ENCODE assay signal across 10 cellular contexts in the genomic region with DNA sequence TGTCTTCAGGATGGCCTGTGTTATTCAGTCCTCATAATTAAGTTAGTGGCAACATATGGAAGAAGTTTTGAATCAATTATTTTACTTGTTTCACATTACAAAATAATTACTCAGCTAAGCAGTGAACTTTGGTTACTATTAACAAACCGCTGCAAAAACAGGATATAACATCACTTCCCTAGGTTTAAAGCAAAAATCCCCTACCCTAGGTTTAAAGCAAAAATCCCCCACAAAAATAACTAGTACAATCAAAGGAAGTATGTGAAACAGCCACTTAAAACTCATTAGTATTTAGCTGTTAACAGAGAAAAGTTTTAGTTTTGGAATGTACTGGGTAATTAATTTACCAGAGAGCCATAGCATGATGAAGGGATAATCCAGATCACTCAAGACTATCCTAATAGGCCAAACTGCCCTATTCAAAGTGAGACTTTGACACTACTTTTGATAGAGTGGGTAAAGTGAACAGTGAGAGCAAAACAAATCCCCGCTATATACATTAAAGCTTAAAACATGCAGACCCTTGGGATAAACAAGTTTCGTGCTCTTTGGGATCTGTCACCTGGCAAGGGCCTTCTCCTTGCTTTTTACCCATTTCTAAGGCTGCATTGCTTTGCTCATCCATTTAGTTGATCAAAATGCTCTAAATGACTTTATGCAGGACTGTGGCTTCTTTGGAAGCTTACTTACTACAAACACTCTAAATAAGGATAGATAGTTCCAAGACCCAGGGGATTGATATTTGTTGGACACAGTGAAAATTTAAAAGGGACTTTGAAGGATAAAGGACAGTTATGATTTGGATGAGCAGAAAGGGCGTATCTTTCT. TPM values are rescaled to one million over a fixed set of nuclear protein-coding genes. Genes with fewer than 3 reads are reported as not detected.
DNase-seq lines count a peak whose midpoint lies in the region; ATAC-seq and TF ChIP-seq lines count a peak whose summit lies in the region.
"Had no signal": no experiment of that assay in that cellular context is flagged by ENCODE, and none has a peak within 500 bp of the region (broad histone marks: within the 10 kb centered on the region; RNA-seq: fewer than 3 reads in every experiment).

No MANE protein-coding gene starts in this region.

- H3K4me3 Mint-ChIP-seq in naive B cell: peak overlapping the region; percentile 38 to 78 (median 59)
- H3K4me3 Mint-ChIP-seq: brain had no signal

- peak overlapping the region; percentile 96 to 98 (median 97) for H3K27ac Mint-ChIP-seq in naive B cell
- H3K27ac Mint-ChIP-seq: brain had no signal

- H3K4me3 ChIP-seq in Peyer's patch: no peak overlapping the region

- peaks cover 22 to 57% (median 24%) of the 10 kb centered on the region in 3 donors for H3K4me1 Mint-ChIP-seq in naive B cell
- H3K4me1 Mint-ChIP-seq: brain had no signal

- peaks cover 3 to 7% of the 10 kb centered on the region in 2 donors for H3K36me3 Mint-ChIP-seq in naive B cell
- H3K36me3 Mint-ChIP-seq: brain had no signal

- ATAC-seq in GM18517 (IDR thresholded peaks at IDR 0.05; ENCODE audit: unreplicated experiment) (peak; percentile 67), GM21786 (IDR thresholded peaks at IDR 0.05; ENCODE audit: unreplicated experiment) (peak; percentile 83), naive B cell (ENCODE audit: low read depth in 2 of 2) (peak; percentile 93 to 97)

- H3K36me3 ChIP-seq in Peyer's patch: no peaks in the 10 kb centered on the region

- peaks cover 0 to 13% (median 5%) of the 10 kb centered on the region in 7 donors for H3K9me3 Mint-ChIP-seq in naive B cell
- H3K9me3 Mint-ChIP-seq: brain had no signal

- H3K9me3 ChIP-seq in Peyer's patch: no peaks in the 10 kb centered on the region

- peak overlapping the region; percentile 42 to 74 (median 62) for H3K27ac ChIP-seq in Peyer's patch

- TF ChIP-seq POLR2A in Peyer's patch (IDR thresholded peaks at IDR 0.05): no peak

- H3K27me3 ChIP-seq in Peyer's patch: no peaks in the 10 kb centered on the region

- H3K4me1 ChIP-seq in Peyer's patch: no peaks in the 10 kb centered on the region

- no peak for TF ChIP-seq CTCF in Peyer's patch (IDR thresholded peaks at IDR 0.05)

- no peaks in the 10 kb centered on the region for H3K27me3 Mint-ChIP-seq in naive B cell
- H3K27me3 Mint-ChIP-seq: brain had no signal

- DNase-seq in Peyer's patch (no peak), naive B cell (peak; percentile 64), occipital lobe (lab: John Stamatoyannopoulos, UW) (no peak), DMS114 treated with DMSO at 0.1 percent for 48 hours (lab: John Stamatoyannopoulos, UW; ENCODE audit: unreplicated experiment) (no peak), SW 1271 (lab: John Stamatoyannopoulos, UW) (no peak), NCI-H1694 (lab: John Stamatoyannopoulos, UW) (no peak)

RNA-seq across cellular contexts. Expression of a gene that starts 36.4 kb away (rescaled TPM):
- total RNA-seq in Peyer's patch: 10 to 100 TPM in 1 of 4 donors, 1 to 10 TPM in 3; 4.9 to 23.1 (median 6.6) TPM
- 10 to 100 TPM in 1 of 6 donors, 1 to 10 TPM in 5; 4.6 to 11.7 (median 7.4) TPM for polyA plus RNA-seq in naive B cell (ENCODE audit: low read depth in 6 of 6)
- total RNA-seq in occipital lobe: not detected
- total RNA-seq: G401 had no signal
